ENCODE assay signal across 31 cellular contexts in the genomic region with DNA sequence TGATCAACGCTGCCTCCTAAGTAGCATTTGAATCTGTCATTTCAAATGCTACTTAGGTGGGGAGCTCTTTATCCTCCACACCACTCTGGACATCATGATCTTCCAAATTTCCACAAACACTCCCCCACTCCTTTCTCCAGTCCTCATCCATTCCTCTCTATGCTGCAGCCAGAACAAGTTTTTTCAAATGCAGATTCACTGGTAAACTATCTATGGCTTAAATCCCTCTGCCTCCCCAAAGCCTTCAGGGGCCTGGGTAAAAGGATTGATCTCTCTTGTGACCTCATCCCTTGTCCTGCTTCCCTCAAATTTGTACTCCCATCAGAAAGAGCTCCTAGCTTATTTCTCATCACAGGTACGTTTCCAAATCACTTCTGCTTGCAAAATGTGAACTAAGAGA. TPM values are rescaled to one million over a fixed set of nuclear protein-coding genes. Genes with fewer than 3 reads are reported as not detected.
DNase-seq lines count a peak whose midpoint lies in the region; ATAC-seq, FAIRE-seq and TF ChIP-seq lines count a peak whose summit lies in the region.
"Had no signal": no experiment of that assay in that cellular context is flagged by ENCODE, and none has a peak within 500 bp of the region (broad histone marks: within the 10 kb centered on the region; RNA-seq: fewer than 3 reads in every experiment).

No MANE protein-coding gene starts in this region.

- H3K36me3 ChIP-seq in HUES64 (ENCODE audit: insufficient read depth, low read length) (peaks cover 15% of the 10 kb centered on the region), H1 (ENCODE audit: control insufficient read depth in 2 of 4, insufficient read depth in 4 of 4, low read length in 3 of 4) (peaks cover 0 to 12% (median 7%) of the 10 kb centered on the region in 4 experiments; a peak in 4 of 8 replicates), trophoblast cell (ENCODE audit: control insufficient read depth in 1 of 2, insufficient read depth in 2 of 2, low read length in 2 of 2) (peaks cover 8 to 10% of the 10 kb centered on the region in 2 experiments)
- H3K36me3 ChIP-seq: tibial artery had no signal

- H4K20me1 ChIP-seq in H1 (replicated peaks in 1 of 2; ENCODE audit: control insufficient read depth in 1 of 2, insufficient read depth in 2 of 2, low read length in 2 of 2) = peaks cover 24 to 25% of the 10 kb centered on the region in 2 experiments

- WGBS in HUES64 = 22% methylated on average over 2 of the region's 2 CpGs
- WGBS in H1 (ENCODE audit: extremely low coverage in 1 of 2, insufficient coverage in 1 of 2, insufficient read length in 1 of 2, insufficient replicate concordance in 2 of 2, low coverage in 1 of 2, low lambda C conversion rate in 2 of 2, missing lambda C conversion rate in 1 of 2), 2 experiments = 35% methylated on average over 2 of the region's 2 CpGs; no CpG with 5 or more reads in 1 of the 2 experiments
- no CpG with 5 or more reads among the region's 2 CpGs for WGBS in trophoblast cell (ENCODE audit: extremely low coverage, insufficient coverage, insufficient read length)

- H3K4me1 ChIP-seq in HUES64 (ENCODE audit: insufficient read depth, low read length) (peaks cover 49% of the 10 kb centered on the region), H1 (replicated peaks in 1 of 4; ENCODE audit: control insufficient read depth in 3 of 4, insufficient read depth in 4 of 4, low read length in 3 of 4) (peaks cover 12 to 25% (median 20%) of the 10 kb centered on the region in 4 experiments), trophoblast cell (ENCODE audit: control insufficient read depth in 1 of 2, insufficient read depth in 2 of 2, low read length in 2 of 2) (peaks cover 11 to 16% of the 10 kb centered on the region in 2 experiments)

- H3K79me1 ChIP-seq in H1 (ENCODE audit: low read depth, low read length) = peaks cover 5% of the 10 kb centered on the region; the same call in 1 of the 2 replicates
- peaks cover 14% of the 10 kb centered on the region for H3K79me1 ChIP-seq in trophoblast cell (ENCODE audit: low read length)

- TF ChIP-seq CTCF in H1 (IDR thresholded peaks at IDR 0.05; ENCODE audit: control extremely low read depth in 1 of 3, insufficient read depth in 1 of 3, low read depth in 1 of 3, low read length in 3 of 3) = no peak

- H4K91ac ChIP-seq in H1 (replicated peaks; ENCODE audit: insufficient read length, low read length) (peak overlapping the region; percentile 61), trophoblast cell (ENCODE audit: low read depth, low read length) (peak overlapping the region; percentile 2)

- H3K4me3 ChIP-seq in HUES64 (ENCODE audit: low read length) (peak overlapping the region; percentile 7; the same call in 1 of the 2 replicates), H1 (ENCODE audit: extremely low read depth in 1 of 4, insufficient read depth in 2 of 4, low read depth in 3 of 4, low read length in 4 of 4) (peak overlapping the region in 1 of 4 experiments; percentile 29; a peak in 2 of 8 replicates), trophoblast cell (ENCODE audit: low read depth, low read length) (no peak overlapping the region)
- H3K4me3 ChIP-seq: GM23248, mucosa of descending colon, SK-N-MC, tibial artery had no signal

- CTCF ChIA-PET in H1 (lab: Charles Lee; ENCODE audit: partially characterized antibody) = interaction anchor here (0.8 to 1.8 kb wide), 6 partner anchors 12 to 151 kb away, joined by 3 to 7 read pairs (median 3); no protein-coding TSS in a partner anchor

- H3K27me3 ChIP-seq in HUES64 (ENCODE audit: insufficient read depth, low read length) (no peaks in the 10 kb centered on the region), H1 (replicated peaks in 1 of 4; ENCODE audit: control insufficient read depth in 3 of 4, extremely low read depth in 1 of 4, insufficient read depth in 3 of 4, low read length in 3 of 4) (no peaks in the 10 kb centered on the region), trophoblast cell (ENCODE audit: insufficient read depth, low read length) (no peaks in the 10 kb centered on the region)
- H3K27me3 ChIP-seq: brain microvascular endothelial cell had no signal

- H3K23me2 ChIP-seq in H1 (ENCODE audit: low read depth, low read length) = peaks cover 19% of the 10 kb centered on the region

- TF ChIP-seq POLR2A in H1 (IDR thresholded peaks at IDR 0.05; ENCODE audit: control extremely low read depth in 1 of 2, low read depth in 2 of 2, low read length in 2 of 2) = no peak

- H3K9me3 ChIP-seq in HUES64 (ENCODE audit: insufficient read depth, low read depth, low read length) (no peaks in the 10 kb centered on the region), H1 (ENCODE audit: insufficient read depth in 2 of 2, low read depth in 1 of 2, low read length in 1 of 2) (no peaks in the 10 kb centered on the region), trophoblast cell (ENCODE audit: insufficient read depth, low read depth, low read length) (no peaks in the 10 kb centered on the region)
- H3K9me3 ChIP-seq: Caco-2, mucosa of descending colon, tibial artery had no signal

- H3K18ac ChIP-seq in H1 (ENCODE audit: extremely low read depth, low read length) (peak overlapping the region; percentile 81), trophoblast cell (ENCODE audit: low read length) (no peak overlapping the region)

- H4K8ac ChIP-seq in H1 (ENCODE audit: extremely low read depth, insufficient read depth, low read length) (no peak overlapping the region), trophoblast cell (ENCODE audit: low read depth, low read length) (no peak overlapping the region)

- no peak for FAIRE-seq in H1 (lab: Jason Lieb, UNC)
- FAIRE-seq: HepG2 had no signal

- TF ChIP-seq EP300 in H1 (IDR thresholded peaks at IDR 0.05; ENCODE audit: borderline replicate concordance in 1 of 2, low read depth in 2 of 2, low read length in 2 of 2) = no peak

- H3K14ac ChIP-seq in H1 (ENCODE audit: insufficient read length) (no peak overlapping the region), trophoblast cell (ENCODE audit: low read length) (no peak overlapping the region)

- DNase-seq in NCI-H82 (lab: John Stamatoyannopoulos, UW) = peak; percentile 38
- no peak for DNase-seq in NCI-H82 treated with DMSO at 0.1 percent for 48 hours (lab: John Stamatoyannopoulos, UW; ENCODE audit: unreplicated experiment)
- peak in 1 of 2 experiments; percentile 40 for DNase-seq in H1 (ENCODE audit: low read depth in 1 of 2, low spot score in 2 of 2)
- no peak for DNase-seq in trophoblast cell
- no peak for DNase-seq in NCI-H1105 (lab: John Stamatoyannopoulos, UW)
- DNase-seq: 8988T; activated CD4-positive, alpha-beta T cell treated with anti-CD3 and anti-CD28 coated beads, Interleukin-2, amount 50 U/mL, for 48 hours; amygdala; brain microvascular endothelial cell; Caco-2; DMS79 treated with DMSO at 0.1 percent for 48 hours; foreskin melanocyte; GM23248; immature natural killer cell; Kasumi-1; left colon; mucosa of descending colon; natural killer cell; NCI-H1436; NCI-H2107; NCI-H345; PC-3; stimulated activated CD4-positive, alpha-beta T cell treated with anti-CD3 and anti-CD28 coated beads, Interleukin-4, amount 100 ng/mL, for 1 hour; tibial artery had no signal

- H3K56ac ChIP-seq in H1 (replicated peaks; ENCODE audit: insufficient read length, low read depth, low read length) = no peak overlapping the region

- no peak overlapping the region for H2AK5ac ChIP-seq in H1 (ENCODE audit: low read depth, low read length)
- H2AK5ac ChIP-seq in trophoblast cell (ENCODE audit: low read length) = no peak overlapping the region

- peak overlapping the region; percentile 1; the same call in 1 of the 2 replicates for H3K27ac ChIP-seq in HUES64 (ENCODE audit: low read depth, low read length)
- no peak overlapping the region; the same call in 1 of the 2 replicates for H3K27ac ChIP-seq in H1 (ENCODE audit: low read depth, low read length)
- no peak overlapping the region for H3K27ac ChIP-seq in trophoblast cell (ENCODE audit: low read depth, low read length)
- H3K27ac ChIP-seq: brain microvascular endothelial cell, GM23248, HL-60, SK-N-MC, tibial artery had no signal

- H2BK12ac ChIP-seq in H1 (ENCODE audit: low read depth, low read length) = no peak overlapping the region
- H2BK12ac ChIP-seq in trophoblast cell (ENCODE audit: low read length) = no peak overlapping the region

- H2AFZ ChIP-seq in H1 (ENCODE audit: low read length) (peak overlapping the region; percentile 43; the same call in 1 of the 2 replicates), trophoblast cell (ENCODE audit: insufficient read depth, low read length, poor library complexity) (no peak overlapping the region)

- H3K4ac ChIP-seq in H1 (replicated peaks; ENCODE audit: insufficient read length, low read depth, low read length) (no peak overlapping the region), trophoblast cell (ENCODE audit: low read depth, low read length) (no peak overlapping the region)

- H3K23ac ChIP-seq in H1 (ENCODE audit: insufficient read length) (no peak overlapping the region), trophoblast cell (ENCODE audit: low read length) (no peak overlapping the region)

- H3K9ac ChIP-seq in HUES64 (ENCODE audit: low read depth, low read length) (no peak overlapping the region), H1 (replicated peaks in 1 of 4; ENCODE audit: extremely low read depth in 1 of 4, low read depth in 3 of 4, low read length in 3 of 4) (0 out of 7 replicates have a peak overlapping the region, but pooled peaks of 1 of the 4 experiments have one; percentile 21), trophoblast cell (ENCODE audit: low read length) (no peak overlapping the region)
- H3K9ac ChIP-seq: GM23248 had no signal

- peak overlapping the region; percentile 23 to 93; a peak in 3 of 4 replicates for H3K4me2 ChIP-seq in H1 (ENCODE audit: insufficient read depth in 1 of 2, low read depth in 2 of 2, low read length in 2 of 2)
- H3K4me2 ChIP-seq in trophoblast cell (ENCODE audit: low read length) = no peak overlapping the region

- no peak for TF ChIP-seq RAD21 in H1 (IDR thresholded peaks at IDR 0.05 in 1 of 2, conservative IDR thresholded peaks at IDR 0.05 in 1 of 2; ENCODE audit: low read depth in 2 of 2, low read length in 2 of 2)

- H2BK20ac ChIP-seq in H1 (ENCODE audit: low read length) = peak overlapping the region; percentile 9; the same call in 1 of the 2 replicates

- H2BK15ac ChIP-seq in H1 (ENCODE audit: low read length) = no peak overlapping the region

- H2BK5ac ChIP-seq in H1 (ENCODE audit: low read depth, low read length) = peak overlapping the region; percentile 82; the same call in 1 of the 2 replicates
- H2BK5ac ChIP-seq in trophoblast cell (ENCODE audit: low read depth, low read length, poor library complexity) = no peak overlapping the region

- H2BK120ac ChIP-seq in H1 (replicated peaks; ENCODE audit: low read depth, low read length) (peak overlapping the region; percentile 62), trophoblast cell (ENCODE audit: insufficient read depth, low read length, poor library complexity) (peak overlapping the region; percentile 8)

- no peak overlapping the region for H4K12ac ChIP-seq in trophoblast cell (ENCODE audit: low read depth, low read length)

- H3K79me2 ChIP-seq in H1 (ENCODE audit: control insufficient read depth in 1 of 2, insufficient read depth in 2 of 2, low read length in 2 of 2) (peaks cover 35 to 36% of the 10 kb centered on the region in 2 experiments), trophoblast cell (ENCODE audit: control insufficient read depth, insufficient read depth, low read length, poor library complexity) (peaks cover 26% of the 10 kb centered on the region)

- POLR2A ChIA-PET in H1 (lab: Charles Lee; ENCODE audit: partially characterized antibody) = interaction anchor here (1.5 to 4.5 kb wide), 5 partner anchors 12 to 220 kb away, joined by 3 to 38 read pairs (median 7); a partner anchor contains a TSS

- no peak for ATAC-seq in GM19455 (IDR thresholded peaks at IDR 0.05; ENCODE audit: unreplicated experiment)
- ATAC-seq in GM21447 (IDR thresholded peaks at IDR 0.05; ENCODE audit: unreplicated experiment) = no peak
- ATAC-seq: activated naive CD4-positive, alpha-beta T cell treated with anti-CD3 and anti-CD28 coated beads, Interleukin-2, amount 50 U/mL, for 72 hours; HepG2; left colon; mucosa of descending colon; natural killer cell; PC-3 had no signal

- no peak overlapping the region for H4K5ac ChIP-seq in H1 (ENCODE audit: insufficient read length, low read depth, low read length)

RNA-seq across cellular contexts. Expression of a gene that starts 1.3 kb away (rescaled TPM):
- polyA plus RNA-seq in HUES64 (2013, experiment 1 of 2) = 79.1 TPM
- 69.9 TPM for polyA plus RNA-seq in HUES64 (2013, experiment 2 of 2)
- 122 and 125 TPM in 2 replicates for total RNA-seq in H1 (2021; fragmentation: NEBNext Ultra II Directional; extraction: Animal tissue kit (Norgen Biotek cat#: 25700))
- 112 and 167 TPM in 2 replicates for polyA plus RNA-seq in H1 (2011; rRNA removed)
- 150 TPM for polyA plus RNA-seq in H1 (2011; cell fraction: cytosol; rRNA removed)
- 209 TPM for polyA plus RNA-seq in H1 (2011; cell fraction: nucleus; rRNA removed)
- polyA plus RNA-seq in H1 (2012, experiment 1 of 2) = 89.9 to 128 TPM (median 107 TPM) in 4 replicates
- 126 TPM for polyA plus RNA-seq in H1 (2012, experiment 2 of 2)
- 61.5 TPM for polyA plus RNA-seq in H1 (2013, experiment 1 of 2)
- 61.2 TPM for polyA plus RNA-seq in H1 (2013, experiment 2 of 2)
- polyA minus RNA-seq in H1 (2011; rRNA and poly(A)+ RNA removed) = 157 and 180 TPM in 2 replicates
- polyA minus RNA-seq in H1 (2011; cell fraction: cytosol; rRNA and poly(A)+ RNA removed) = 130 TPM
- polyA minus RNA-seq in H1 (2011; cell fraction: nucleus; rRNA and poly(A)+ RNA removed) = 229 TPM
- 53.2 and 56.0 TPM in 2 replicates for polyA plus RNA-seq in trophoblast cell (2013)

RNA-seq across cellular contexts. Expression of a gene that starts 19.0 kb away (rescaled TPM):
- polyA plus RNA-seq in HUES64 (2013, experiment 1 of 2) = 1.2 TPM
- 2.4 TPM for polyA plus RNA-seq in HUES64 (2013, experiment 2 of 2)
- 2.9 and 4.0 TPM in 2 replicates for total RNA-seq in H1 (2021; fragmentation: NEBNext Ultra II Directional; extraction: Animal tissue kit (Norgen Biotek cat#: 25700))
- 5.0 and 5.2 TPM in 2 replicates for polyA plus RNA-seq in H1 (2011; rRNA removed)
- polyA plus RNA-seq in H1 (2011; cell fraction: cytosol; rRNA removed) = 5.5 TPM
- polyA plus RNA-seq in H1 (2011; cell fraction: nucleus; rRNA removed) = 6.6 TPM
- 2.5 to 5.7 TPM (median 4.1 TPM) in 4 replicates for polyA plus RNA-seq in H1 (2012, experiment 1 of 2)
- 3.0 TPM for polyA plus RNA-seq in H1 (2012, experiment 2 of 2)
- polyA plus RNA-seq in H1 (2013, experiment 1 of 2) = 3.1 TPM
- polyA plus RNA-seq in H1 (2013, experiment 2 of 2) = 2.1 TPM
- polyA minus RNA-seq in H1 (2011; rRNA and poly(A)+ RNA removed) = 1.8 and 2.0 TPM in 2 replicates
- polyA minus RNA-seq in H1 (2011; cell fraction: cytosol; rRNA and poly(A)+ RNA removed) = 0.81 TPM
- polyA minus RNA-seq in H1 (2011; cell fraction: nucleus; rRNA and poly(A)+ RNA removed) = 3.0 TPM
- 5.7 and 6.2 TPM in 2 replicates for polyA plus RNA-seq in trophoblast cell (2013)
- total RNA-seq: GM23248 had no signal
